ENCODE assay signal across 8 cellular contexts in genomic region chr12:26317942-26318565, GRCh38.
A peak's percentile ranks its signal among the peaks of the same experiment; 100 is the strongest.
DNase-seq lines count a peak whose midpoint lies in the region; ATAC-seq and TF ChIP-seq lines count a peak whose summit lies in the region.

No MANE protein-coding gene starts in this region.

- H3K27ac ChIP-seq in subcutaneous abdominal adipose tissue (ENCODE audit: low read depth, low read length) = peak overlapping the region; percentile 84
- no peak overlapping the region for H3K27ac ChIP-seq in A673 (ENCODE audit: low read depth, low read length, poor library complexity, severe bottlenecking)

- no peak overlapping the region for H3K9ac ChIP-seq in subcutaneous abdominal adipose tissue (ENCODE audit: low read length in 5 of 5)

- DNase-seq in left cardiac atrium = no peak
- DNase-seq in Right ventricle myocardium superior = no peak
- peak; percentile 95 for DNase-seq in epithelial cell of esophagus (ENCODE audit: low read depth)
- DNase-seq in NCI-H2196 (lab: John Stamatoyannopoulos, UW; ENCODE audit: unreplicated experiment) = no peak
- DNase-seq in NCI-H82 treated with DMSO at 0.1 percent for 48 hours (lab: John Stamatoyannopoulos, UW; ENCODE audit: unreplicated experiment) = no peak
- no peak for DNase-seq in A673 (ENCODE audit: low spot score)

- BruUV-seq in A673 (replicated peaks; lab: Mats Ljungman, UMichigan) = no TSS peak

- H3K9me3 ChIP-seq in subcutaneous abdominal adipose tissue (ENCODE audit: control insufficient read depth in 5 of 5, low read length in 5 of 5) (no peaks in the 10 kb centered on the region), A673 (ENCODE audit: low read depth, low read length, poor library complexity, severe bottlenecking) (no peaks in the 10 kb centered on the region)

- TF ChIP-seq CTCF in epithelial cell of esophagus (IDR thresholded peaks at IDR 0.05; ENCODE audit: insufficient read depth, low read depth, low read length, missing control alignments) (no peak), A673 (conservative IDR thresholded peaks at IDR 0.05; ENCODE audit: low read depth, low read length) (no peak)

- no peaks in the 10 kb centered on the region for H3K27me3 ChIP-seq in subcutaneous abdominal adipose tissue (ENCODE audit: control insufficient read depth in 5 of 5, insufficient read depth in 4 of 5, low read length in 5 of 5)
- H3K27me3 ChIP-seq in A673 (replicated peaks; ENCODE audit: insufficient read depth, low read depth, low read length, poor library complexity) = no peaks in the 10 kb centered on the region

- no peak overlapping the region for H3K4me3 ChIP-seq in epithelial cell of esophagus (ENCODE audit: low read length)
- H3K4me3 ChIP-seq in subcutaneous abdominal adipose tissue (ENCODE audit: low read depth in 1 of 5, low read length in 5 of 5) = no peak overlapping the region
- H3K4me3 ChIP-seq in A673 (ENCODE audit: low read depth, low read length, poor library complexity, severe bottlenecking) = no peak overlapping the region

- ATAC-seq in left cardiac atrium = peak; percentile 10 to 80
- ATAC-seq in Right ventricle myocardium superior (ENCODE audit: poor library complexity) = no peak
- ATAC-seq in HG03460 (IDR thresholded peaks at IDR 0.05; ENCODE audit: unreplicated experiment) = peak; percentile 65

- POLR2A ChIA-PET in A673 (lab: Charles Lee; ENCODE audit: low non-redundant PET) = no interaction called here

- CTCF ChIA-PET in A673 (lab: Charles Lee) = no interaction called here

- H3K36me3 ChIP-seq in subcutaneous abdominal adipose tissue (ENCODE audit: control insufficient read depth in 5 of 5, insufficient read depth in 5 of 5, low read length in 5 of 5) (no peaks in the 10 kb centered on the region), A673 (ENCODE audit: insufficient read depth, low read length, poor library complexity, severe bottlenecking) (no peaks in the 10 kb centered on the region)

- H3K4me1 ChIP-seq in subcutaneous abdominal adipose tissue (ENCODE audit: control insufficient read depth in 5 of 5, insufficient read depth in 5 of 5, low read length in 5 of 5) (peaks cover 5 to 20% (median 13%) of the 10 kb centered on the region in 5 donors), A673 (ENCODE audit: insufficient read depth, low read length, poor library complexity, severe bottlenecking) (no peaks in the 10 kb centered on the region)

- intact Hi-C loops in left cardiac atrium (cut with DNase I) (no loop called here), Right ventricle myocardium superior (cut with DNase I) (no loop called here), A673 (cut with micrococcal nuclease; ENCODE audit: unreplicated experiment) (no loop called here)
